ENCODE assay signal across 16 cellular contexts in the genomic region with DNA sequence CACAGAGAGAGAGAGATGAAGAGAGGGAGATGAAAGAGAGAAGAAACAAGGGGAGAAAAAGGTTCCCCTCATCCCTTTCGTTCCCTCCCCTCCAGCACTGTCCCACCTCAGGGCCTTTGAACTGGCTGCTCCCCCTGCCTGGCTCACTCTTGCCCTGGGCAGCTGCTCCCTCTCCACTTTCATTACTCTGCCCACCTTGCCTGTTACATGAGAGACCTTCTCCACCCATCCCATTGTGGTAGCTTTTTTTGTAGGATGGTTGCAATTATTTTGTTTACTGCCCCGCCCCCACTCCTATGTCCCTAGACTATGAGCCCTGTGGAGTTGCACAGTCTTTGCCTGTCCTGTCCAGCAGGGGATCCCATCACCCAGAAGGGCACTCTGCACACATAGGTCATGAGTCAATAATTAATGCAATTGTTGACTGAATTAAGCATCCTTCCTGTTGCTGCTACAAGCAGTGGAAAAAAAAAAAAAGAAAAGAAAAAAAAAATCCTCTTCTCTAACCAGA. TPM values are rescaled to one million over a fixed set of nuclear protein-coding genes. Genes with fewer than 3 reads are reported as not detected.
A peak's percentile ranks its signal among the peaks of the same experiment; 100 is the strongest.
DNase-seq lines count a peak whose midpoint lies in the region; ATAC-seq, FAIRE-seq and TF ChIP-seq lines count a peak whose summit lies in the region.
"Had no signal": no experiment of that assay in that cellular context is flagged by ENCODE, and none has a peak within 500 bp of the region (broad histone marks: within the 10 kb centered on the region; RNA-seq: fewer than 3 reads in every experiment).

No MANE protein-coding gene starts in this region.

- H2BK120ac ChIP-seq in mesendoderm (ENCODE audit: low read depth, low read length), result no peak overlapping the region

- no peaks in the 10 kb centered on the region for H3K79me1 ChIP-seq in mesendoderm (ENCODE audit: low read length)

- no peaks in the 10 kb centered on the region for H4K20me1 ChIP-seq in HCT116 (ENCODE audit: insufficient read depth)

- H3K23ac ChIP-seq in mesendoderm (ENCODE audit: low read length), result no peak overlapping the region

- no peak for DNase-seq in BJ (ENCODE audit: low read depth)
- no peak for DNase-seq in HCT116 (ENCODE audit: low read depth, low spot score)
- peak; percentile 11 for DNase-seq in RPMI7951 (ENCODE audit: low read depth)
- DNase-seq in kidney, result peak; percentile 16
- no peak for DNase-seq in NCI-H1092 (lab: John Stamatoyannopoulos, UW)
- no peak for DNase-seq in coronary artery (ENCODE audit: low spot score)
- DNase-seq in mesendoderm, result no peak
- DNase-seq: activated naive CD4-positive, alpha-beta T cell treated with anti-CD3 and anti-CD28 coated beads for 36 hours; hippocampal formation; left ventricle myocardium inferior; NCI-H226; Peyer's patch; substantia nigra had no signal

- H3K27ac ChIP-seq in HCT116 (ENCODE audit: low read depth, low read length), result no peak overlapping the region
- H3K27ac ChIP-seq in kidney (ENCODE audit: low read depth in 2 of 2, low read length in 2 of 2), result no peak overlapping the region
- H3K27ac ChIP-seq in coronary artery, result no peak overlapping the region
- H3K27ac ChIP-seq in mesendoderm (ENCODE audit: low read depth, low read length), result no peak overlapping the region
- H3K27ac ChIP-seq: cardiac muscle cell, left ventricle myocardium inferior, Peyer's patch had no signal

- no peak overlapping the region for H3K18ac ChIP-seq in mesendoderm (ENCODE audit: low read length)

- TF ChIP-seq CTCF in BJ (IDR thresholded peaks at IDR 0.05; ENCODE audit: insufficient read depth, low read depth, low read length) (peak; percentile 18; the same call in 1 of the 2 replicates), HCT116 (IDR thresholded peaks at IDR 0.05 in 2 of 3, conservative IDR thresholded peaks at IDR 0.05 in 1 of 3; ENCODE audit: borderline replicate concordance in 1 of 3, insufficient read depth in 1 of 3, low read depth in 2 of 3, low read length in 2 of 3) (peak in 2 of 3 experiments; percentile 47 to 48; a peak in 4 of 6 replicates), kidney (IDR thresholded peaks at IDR 0.05; ENCODE audit: borderline replicate concordance, extremely low read depth, insufficient read depth) (no peak), coronary artery (IDR thresholded peaks at IDR 0.05) (no peak)

- H3K4me1 ChIP-seq in HCT116 (ENCODE audit: control insufficient read depth in 1 of 2, insufficient read depth in 2 of 2, low read length in 2 of 2), result peaks cover 0 to 10% of the 10 kb centered on the region in 2 experiments; a peak in 3 of 4 replicates
- peaks cover 0 to 2% of the 10 kb centered on the region in 2 donors for H3K4me1 ChIP-seq in kidney (ENCODE audit: control insufficient read depth in 1 of 2, insufficient read depth in 1 of 2, low read depth in 1 of 2, low read length in 2 of 2)
- H3K4me1 ChIP-seq in mesendoderm (ENCODE audit: control insufficient read depth, low read depth, low read length), result no peaks in the 10 kb centered on the region

- TF ChIP-seq POLR2A in HCT116 (IDR thresholded peaks at IDR 0.05; ENCODE audit: borderline replicate concordance, extremely low read depth, insufficient read depth, insufficient read length), result no peak

- no peak overlapping the region for H4K8ac ChIP-seq in mesendoderm (ENCODE audit: low read depth, low read length)

- no peak overlapping the region for H3K4me2 ChIP-seq in HCT116 (ENCODE audit: low read length)
- H3K4me2 ChIP-seq in mesendoderm (ENCODE audit: low read length), result no peak overlapping the region

- no peak overlapping the region for H3K9ac ChIP-seq in HCT116 (ENCODE audit: low read length)
- H3K9ac ChIP-seq in kidney (ENCODE audit: low read length in 2 of 2), result no peak overlapping the region
- no peak overlapping the region for H3K9ac ChIP-seq in mesendoderm (ENCODE audit: low read length)

- ATAC-seq in HCT116, result peak; percentile 54

- RAD21 ChIA-PET in HCT116 (lab: Charles Lee; ENCODE audit: low non-redundant PET in 1 of 2, low total read pairs in 2 of 2, uncharacterized antibody in 2 of 2, unreplicated experiment in 2 of 2), result no interaction called here

- no peak overlapping the region for H3K56ac ChIP-seq in mesendoderm (ENCODE audit: low read length)

- H2BK5ac ChIP-seq in mesendoderm (ENCODE audit: low read length), result no peak overlapping the region

- no peak overlapping the region for H2BK15ac ChIP-seq in mesendoderm (replicated peaks; ENCODE audit: low read depth)

- no peak overlapping the region for H4K5ac ChIP-seq in mesendoderm (ENCODE audit: low read length)

- H3K36me3 ChIP-seq in BJ (ENCODE audit: control insufficient read depth, insufficient read depth, low read length) (no peaks in the 10 kb centered on the region), HCT116 (ENCODE audit: control insufficient read depth in 1 of 2, insufficient read depth in 2 of 2, low read length in 2 of 2) (no peaks in the 10 kb centered on the region), kidney (ENCODE audit: control insufficient read depth in 1 of 2, insufficient read depth in 2 of 2, low read length in 2 of 2) (no peaks in the 10 kb centered on the region), mesendoderm (ENCODE audit: control insufficient read depth, insufficient read depth, low read length) (no peaks in the 10 kb centered on the region)
- H3K36me3 ChIP-seq: cardiac muscle cell, left ventricle myocardium inferior, Peyer's patch had no signal

- H3K9me2 ChIP-seq in HCT116 (ENCODE audit: insufficient read depth), result no peaks in the 10 kb centered on the region

- no CpG with 5 or more reads among the region's 2 CpGs for WGBS in mesendoderm (ENCODE audit: extremely low coverage, insufficient coverage, low lambda C conversion rate)

- H2AFZ ChIP-seq in HCT116 (ENCODE audit: low read depth, low read length, poor library complexity, severe bottlenecking), result no peak overlapping the region

- no peaks in the 10 kb centered on the region for H3K9me3 ChIP-seq in HCT116 (ENCODE audit: control insufficient read depth in 1 of 2, insufficient read depth in 1 of 2, low read depth in 1 of 2, low read length in 2 of 2)
- no peaks in the 10 kb centered on the region for H3K9me3 ChIP-seq in kidney (ENCODE audit: control insufficient read depth in 1 of 2, low read length in 2 of 2)
- H3K9me3 ChIP-seq: left ventricle myocardium inferior had no signal

- no TSS peak for BruUV-seq in HCT116 (replicated peaks; lab: Mats Ljungman, UMichigan)

- TF ChIP-seq RAD21 in HCT116 (IDR thresholded peaks at IDR 0.05; ENCODE audit: low read depth), result 0 out of 2 replicates have a peak, but pooled peaks have one; percentile 19

- CTCF ChIA-PET in BJ (lab: Yijun Ruan, JAX), result no interaction called here
- CTCF ChIA-PET in HCT116 (lab: Charles Lee), result no interaction called here

- H3K79me2 ChIP-seq in HCT116 (ENCODE audit: insufficient read depth, low read length) (no peaks in the 10 kb centered on the region), mesendoderm (ENCODE audit: control insufficient read depth, insufficient read depth, low read length) (no peaks in the 10 kb centered on the region)

- POLR2A ChIA-PET in BJ (lab: Charles Lee), result interaction anchor here (0.6 kb wide), 1 partner anchor 59 kb away, joined by 10 read pairs; no protein-coding TSS in a partner anchor
- POLR2A ChIA-PET in HCT116 (lab: Charles Lee), result no interaction called here

- intact Hi-C loops in HCT116 (cut with micrococcal nuclease) (no loop called here), kidney (cut with DNase I) (no loop called here)

- FAIRE-seq in kidney (lab: Jason Lieb, UNC), result no peak
- FAIRE-seq: endothelial cell of umbilical vein had no signal

- H3K4me3 ChIP-seq in BJ (ENCODE audit: low read depth, low read length) (no peak overlapping the region), HCT116 (replicated peaks in 1 of 2; ENCODE audit: low read depth in 1 of 2, low read length in 2 of 2) (no peak overlapping the region), kidney (ENCODE audit: low read length in 2 of 2) (no peak overlapping the region), coronary artery (no peak overlapping the region), mesendoderm (ENCODE audit: low read length) (no peak overlapping the region)
- H3K4me3 ChIP-seq: cardiac muscle cell, left ventricle myocardium inferior, Peyer's patch had no signal

- peaks cover 12% of the 10 kb centered on the region for H3K27me3 ChIP-seq in BJ (ENCODE audit: control insufficient read depth, insufficient read depth, low read length)
- no peaks in the 10 kb centered on the region for H3K27me3 ChIP-seq in HCT116 (ENCODE audit: insufficient read depth, low read length)
- H3K27me3 ChIP-seq in mesendoderm (ENCODE audit: insufficient read depth, low read length, poor library complexity), result peaks cover 20% of the 10 kb centered on the region

- no peak overlapping the region for H2AK5ac ChIP-seq in mesendoderm (ENCODE audit: low read length)

- no peak overlapping the region for H3K4ac ChIP-seq in mesendoderm (ENCODE audit: low read depth, low read length)

RNA-seq across cellular contexts. Expression of a gene that starts 14.1 kb away (rescaled TPM):
- 0.47 and 0.59 TPM in 2 replicates for polyA plus RNA-seq in BJ (2011; rRNA removed)
- not detected in 2 replicates for polyA minus RNA-seq in BJ (2011; rRNA and poly(A)+ RNA removed)
- total RNA-seq in HCT116 (2021; ENCODE audit: unreplicated experiment), result 14.5 TPM
- polyA plus RNA-seq in HCT116 (2012), result 12.4 and 14.8 TPM in 2 replicates
- not detected in 2 replicates for total RNA-seq in RPMI7951 (2014; rRNA removed; shearing (Covaris generic))
- total RNA-seq in kidney, result 3.0 TPM
- polyA plus RNA-seq in kidney (ENCODE audit: insufficient read depth, low read depth, low replicate concordance), result 1.6 TPM
- polyA plus RNA-seq in mesendoderm (2013, experiment 1 of 2), result 3.6 TPM
- 3.6 TPM for polyA plus RNA-seq in mesendoderm (2013, experiment 2 of 2)
- total RNA-seq: Peyer's patch, skeletal muscle tissue had no signal

RNA-seq across cellular contexts. Expression of a gene that starts 23.7 kb away (rescaled TPM):
- polyA plus RNA-seq in BJ (2011; rRNA removed) (0.11 TPM in 1 of 2 replicates, not detected in the other), kidney (ENCODE audit: insufficient read depth, low read depth, low replicate concordance) (0.54 TPM)
- 0.10 TPM in 1 of 2 replicates, not detected in the other for polyA minus RNA-seq in BJ (2011; rRNA and poly(A)+ RNA removed)
- total RNA-seq in HCT116 (2021; ENCODE audit: unreplicated experiment) (4.6 TPM), kidney (0.63 TPM)
- polyA plus RNA-seq in HCT116 (2012), result 4.1 and 4.4 TPM in 2 replicates
- total RNA-seq in RPMI7951 (2014; rRNA removed; shearing (Covaris generic)), result not detected in 2 replicates
- 1.5 TPM for polyA plus RNA-seq in mesendoderm (2013, experiment 1 of 2)
- polyA plus RNA-seq in mesendoderm (2013, experiment 2 of 2), result 1.3 TPM
- total RNA-seq: activated naive CD4-positive, alpha-beta T cell treated with anti-CD3 and anti-CD28 coated beads for 36 hours; skeletal muscle tissue had no signal

RNA-seq across cellular contexts. Expression of a gene that starts 56.3 kb away (rescaled TPM):
- 1.6 and 1.8 TPM in 2 replicates for polyA plus RNA-seq in BJ (2011; rRNA removed)
- polyA minus RNA-seq in BJ (2011; rRNA and poly(A)+ RNA removed), result 3.4 and 4.1 TPM in 2 replicates
- 3.0 TPM for total RNA-seq in HCT116 (2021; ENCODE audit: unreplicated experiment)
- polyA plus RNA-seq in HCT116 (2012), result 0.70 and 2.0 TPM in 2 replicates
- total RNA-seq in RPMI7951 (2014; rRNA removed; shearing (Covaris generic)), result 3.9 and 4.9 TPM in 2 replicates
- 0.35 TPM for total RNA-seq in kidney
- 0.24 TPM for polyA plus RNA-seq in kidney (ENCODE audit: insufficient read depth, low read depth, low replicate concordance)
- 0.22 TPM for polyA plus RNA-seq in mesendoderm (2013, experiment 1 of 2)
- 0.11 TPM for polyA plus RNA-seq in mesendoderm (2013, experiment 2 of 2)
- total RNA-seq: activated naive CD4-positive, alpha-beta T cell treated with anti-CD3 and anti-CD28 coated beads for 36 hours had no signal

RNA-seq across cellular contexts. Expression of a gene that starts 59.8 kb away (rescaled TPM):
- polyA plus RNA-seq in BJ (2011; rRNA removed) (82.0 and 136 TPM in 2 replicates), kidney (ENCODE audit: insufficient read depth, low read depth, low replicate concordance) (24.5 TPM)
- 6.6 and 9.7 TPM in 2 replicates for polyA minus RNA-seq in BJ (2011; rRNA and poly(A)+ RNA removed)
- total RNA-seq in HCT116 (2021; ENCODE audit: unreplicated experiment) (7.1 TPM), kidney (9.6 TPM)
- 8.3 and 10.0 TPM in 2 replicates for polyA plus RNA-seq in HCT116 (2012)
- 149 and 186 TPM in 2 replicates for total RNA-seq in RPMI7951 (2014; rRNA removed; shearing (Covaris generic))
- polyA plus RNA-seq in mesendoderm (2013, experiment 1 of 2), result 2.5 TPM
- polyA plus RNA-seq in mesendoderm (2013, experiment 2 of 2), result 2.7 TPM

Comparison
In these comparisons a context has a peak if more than half of its experiments do, and no peak if none do; other contexts are left out.
1. DNase-seq: peak in RPMI7951 (single experiment) and kidney (single experiment); none in BJ (single experiment), HCT116 (single experiment), NCI-H1092 (single experiment), coronary artery (single experiment) and mesendoderm (single experiment).
2. CTCF ChIP-seq: peak in BJ (single experiment) and HCT116 (2 of 3); none in kidney (single experiment) and coronary artery (single experiment).